Comparison of ENCODE assay signal across 9 cellular contexts in the genomic region with DNA sequence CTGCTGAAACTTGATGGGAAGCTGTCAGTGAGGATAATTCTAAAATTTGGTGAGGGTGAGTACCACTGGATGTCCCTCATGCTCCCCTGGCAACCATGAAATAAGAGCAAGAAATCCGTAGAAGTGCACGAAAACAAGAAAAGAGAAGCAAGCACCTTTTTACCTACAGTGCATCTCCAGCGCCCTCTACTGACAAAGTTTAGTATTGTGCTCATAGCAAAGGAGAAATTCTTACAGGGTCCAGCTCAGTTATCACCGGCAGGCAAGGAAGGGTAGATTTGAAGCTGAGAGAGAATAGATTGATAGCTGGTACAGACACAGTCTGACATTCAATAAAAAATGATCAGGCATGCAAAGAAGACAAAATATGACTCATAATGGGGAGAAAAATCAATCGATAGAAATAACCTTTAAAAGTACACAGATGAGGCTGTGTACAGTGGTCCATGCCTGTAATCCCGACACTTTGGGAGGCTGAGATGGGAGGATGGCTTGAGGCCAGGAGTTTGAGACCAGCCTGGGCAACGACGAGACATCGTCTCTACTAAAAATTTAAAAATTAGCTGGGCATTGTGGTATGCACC. TPM values are rescaled to one million over a fixed set of nuclear protein-coding genes. Genes with fewer than 3 reads are reported as not detected.
A peak's percentile ranks its signal among the peaks of the same experiment; 100 is the strongest.
DNase-seq lines count a peak whose midpoint lies in the region; ATAC-seq and TF ChIP-seq lines count a peak whose summit lies in the region.
"Had no signal": no experiment of that assay in that cellular context is flagged by ENCODE, and none has a peak within 500 bp of the region (broad histone marks: within the 10 kb centered on the region; RNA-seq: fewer than 3 reads in every experiment).

No MANE protein-coding gene starts in this region.

- H3K27me3 ChIP-seq in left ventricle myocardium inferior (ENCODE audit: low read depth) = no peaks in the 10 kb centered on the region
- no peaks in the 10 kb centered on the region for H3K27me3 ChIP-seq in testis

- H3K4me1 ChIP-seq in left ventricle myocardium inferior (peaks cover 6% of the 10 kb centered on the region), testis (no peaks in the 10 kb centered on the region)

- peaks cover 12% of the 10 kb centered on the region for H3K9me3 Mint-ChIP-seq in chondrocyte (ENCODE audit: low read depth)

- no peak for TF ChIP-seq POLR2A in testis (IDR thresholded peaks at IDR 0.05)

- H3K4me1 Mint-ChIP-seq in chondrocyte (ENCODE audit: low read depth) = peaks cover 5% of the 10 kb centered on the region

- no peaks in the 10 kb centered on the region for H3K36me3 ChIP-seq in left ventricle myocardium inferior
- H3K36me3 ChIP-seq in testis (ENCODE audit: low read depth, missing control alignments) = no peaks in the 10 kb centered on the region

- H3K27ac ChIP-seq in left ventricle myocardium inferior (replicated peaks) (no peak overlapping the region), testis (no peak overlapping the region)

- DNase-seq in left ventricle myocardium inferior = no peak
- no peak for DNase-seq in Right ventricle myocardium superior
- peak; percentile 6 for DNase-seq in M059J (ENCODE audit: low read depth)
- no peak for DNase-seq in chondrocyte (ENCODE audit: low spot score)
- DNase-seq in testis = peak; percentile 32
- DNase-seq in D341Med (ENCODE audit: low spot score) = no peak
- DNase-seq in anterior cingulate cortex (lab: John Stamatoyannopoulos, UW) = no peak

- TF ChIP-seq CTCF in left ventricle myocardium inferior (IDR thresholded peaks at IDR 0.05; ENCODE audit: borderline replicate concordance) = peak; percentile 11
- peak; percentile 68 for TF ChIP-seq CTCF in chondrocyte (IDR thresholded peaks at IDR 0.05)
- TF ChIP-seq CTCF in testis (IDR thresholded peaks at IDR 0.05) = peak in 1 of 3 experiments; percentile 23

- WGBS in testis, 2 donors = 75 to 85% methylated on average over 9 of the region's 9 CpGs

- no peak overlapping the region for H3K27ac Mint-ChIP-seq in chondrocyte (ENCODE audit: unreplicated experiment)
- H3K27ac Mint-ChIP-seq: activated T-helper 2 cell treated with anti-CD3 and anti-CD28 coated beads, Interferon-gamma antibody, Interleukin-2, Interleukin-4, amounts not matched to agents 10 μg/mL and 5 μg/mL and 100 μg/mL, durations not matched to agents 14 hours and 24 hours and 36 hours had no signal

- H3K4me3 ChIP-seq in left ventricle myocardium inferior (no peak overlapping the region), testis (no peak overlapping the region)

- peaks cover 13% of the 10 kb centered on the region for H3K9me3 ChIP-seq in left ventricle myocardium inferior (replicated peaks)
- H3K9me3 ChIP-seq in testis = no peaks in the 10 kb centered on the region

- no peaks in the 10 kb centered on the region for H3K27me3 Mint-ChIP-seq in chondrocyte (ENCODE audit: low read depth)

- H3K4me3 Mint-ChIP-seq in chondrocyte (ENCODE audit: unreplicated experiment) = no peak overlapping the region

- H3K36me3 Mint-ChIP-seq in chondrocyte (ENCODE audit: low read depth) = peaks cover 3% of the 10 kb centered on the region

- ATAC-seq in Right ventricle myocardium superior (ENCODE audit: poor library complexity) (no peak), HG03439 (IDR thresholded peaks at IDR 0.05; ENCODE audit: unreplicated experiment) (no peak)

- intact Hi-C loops in left ventricle myocardium inferior (cut with micrococcal nuclease) (no loop called here), Right ventricle myocardium superior (cut with DNase I) (no loop called here), testis (cut with DNase I; ENCODE audit: low total_unique reads) (no loop called here)

RNA-seq across cellular contexts. Expression of a gene that starts 28.3 kb away (rescaled TPM):
- total RNA-seq in left ventricle myocardium inferior (58.0 TPM), Right ventricle myocardium superior (54.0 TPM), chondrocyte (45.3 to 119 TPM (median 47.3 TPM) in 3 replicates), testis (10 to 100 TPM; 66.0 to 99.9 TPM)
- 13.4 and 22.6 TPM in 2 replicates for total RNA-seq in M059J (2014; rRNA removed; shearing (Covaris generic))
- 136 TPM for polyA plus RNA-seq in testis (ENCODE audit: insufficient read depth, low read depth, low replicate concordance)

Comparison
In these comparisons a context has a peak if more than half of its experiments do, and no peak if none do; other contexts are left out.
1. DNase-seq: peak in M059J (single experiment) and testis (single experiment); none in left ventricle myocardium inferior (single experiment), Right ventricle myocardium superior (single experiment), chondrocyte (single experiment), D341Med (single experiment) and anterior cingulate cortex (0 of 58).